8 cellular contexts compared by ENCODE assay signal in the genomic region with DNA sequence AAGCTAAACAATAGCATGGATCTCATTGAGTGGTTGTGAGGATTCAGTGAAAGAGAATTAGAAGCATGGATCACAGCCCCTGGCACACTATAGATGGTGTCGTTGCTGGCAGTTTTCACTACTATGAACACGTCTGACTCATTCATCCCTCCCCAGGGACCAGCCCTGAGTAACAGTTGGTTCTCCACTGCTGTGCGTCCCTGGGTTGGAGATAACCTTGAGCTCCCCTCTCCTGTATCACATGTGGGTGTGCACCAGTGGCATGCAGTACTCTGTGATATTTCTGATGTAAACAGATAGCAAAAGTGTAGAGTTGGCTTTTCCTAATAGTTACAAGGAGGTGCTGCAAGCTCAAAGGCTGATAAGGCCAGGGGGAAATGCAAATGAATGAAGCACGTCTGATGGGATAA. TPM values are rescaled to one million over a fixed set of nuclear protein-coding genes. Genes with fewer than 3 reads are reported as not detected.
DNase-seq lines count a peak whose midpoint lies in the region; ATAC-seq and TF ChIP-seq lines count a peak whose summit lies in the region.

No MANE protein-coding gene starts in this region.

- H3K9me3 Mint-ChIP-seq in WTC11 = peaks cover 5% of the 10 kb centered on the region; the same call in 1 of the 2 replicates
- no peaks in the 10 kb centered on the region for H3K9me3 Mint-ChIP-seq in activated CD8-positive, alpha-beta memory T cell treated with anti-CD3 and anti-CD28 coated beads, Interleukin-2, amount 10 ng/mL, durations not matched to agents 7 days and 5 days (ENCODE audit: low read depth)

- no peak for TF ChIP-seq POLR2A in gastroesophageal sphincter (IDR thresholded peaks at IDR 0.05)

- ATAC-seq in GM21576 (IDR thresholded peaks at IDR 0.05; ENCODE audit: unreplicated experiment) (peak; percentile 58), gastroesophageal sphincter (peak; percentile 27), WTC11 (no peak)
- no peak for ATAC-seq in activated CD8-positive, alpha-beta memory T cell treated with anti-CD3 and anti-CD28 coated beads, Interleukin-2, amount 10 ng/mL, durations not matched to agents 7 days and 5 days

- H3K4me1 ChIP-seq in gastroesophageal sphincter = peaks cover 0 to 49% (median 13%) of the 10 kb centered on the region in 3 donors

- H3K27me3 Mint-ChIP-seq in WTC11 (ENCODE audit: low read depth) = no peaks in the 10 kb centered on the region; the same call in 1 of the 2 replicates
- no peaks in the 10 kb centered on the region for H3K27me3 Mint-ChIP-seq in activated CD8-positive, alpha-beta memory T cell treated with anti-CD3 and anti-CD28 coated beads, Interleukin-2, amount 10 ng/mL, durations not matched to agents 7 days and 5 days

- POLR2A ChIA-PET in WTC11 (lab: Charles Lee) = interaction anchor here (0.6 kb wide), 1 partner anchor 524 kb away, joined by 3 read pairs; no protein-coding TSS in a partner anchor

- no peak for TF ChIP-seq CTCF in gastroesophageal sphincter (IDR thresholded peaks at IDR 0.05)
- TF ChIP-seq CTCF in WTC11 (IDR thresholded peaks at IDR 0.05) = no peak

- H3K27me3 ChIP-seq in gastroesophageal sphincter = no peaks in the 10 kb centered on the region

- 17 to 50% methylated on average over 1 to 2 of the region's 4 CpGs for WGBS in gastroesophageal sphincter (ENCODE audit: low coverage in 1 of 2), 2 donors

- H3K4me1 Mint-ChIP-seq in WTC11 = peaks cover 38% of the 10 kb centered on the region
- H3K4me1 Mint-ChIP-seq in activated CD8-positive, alpha-beta memory T cell treated with anti-CD3 and anti-CD28 coated beads, Interleukin-2, amount 10 ng/mL, durations not matched to agents 7 days and 5 days = peaks cover 43% of the 10 kb centered on the region

- peak overlapping the region in 1 of 4 donors; percentile 75 for H3K27ac ChIP-seq in gastroesophageal sphincter

- H3K4me3 ChIP-seq in gastroesophageal sphincter = no peak overlapping the region

- CTCF ChIA-PET in WTC11 (lab: Charles Lee) = no interaction called here
- CTCF ChIA-PET in activated CD8-positive, alpha-beta memory T cell treated with anti-CD3 and anti-CD28 coated beads, Interleukin-2, amount 10 ng/mL, durations not matched to agents 7 days and 5 days (lab: Charles Lee) = interaction anchor here (0.7 to 22.2 kb wide), 6 partner anchors 8 to 34 kb away, joined by 3 to 499 read pairs (median 4); no protein-coding TSS in a partner anchor

- no peaks in the 10 kb centered on the region for H3K36me3 Mint-ChIP-seq in WTC11
- no peaks in the 10 kb centered on the region for H3K36me3 Mint-ChIP-seq in activated CD8-positive, alpha-beta memory T cell treated with anti-CD3 and anti-CD28 coated beads, Interleukin-2, amount 10 ng/mL, durations not matched to agents 7 days and 5 days

- DNase-seq in EL (peak; percentile 24), NCI-H1694 (lab: John Stamatoyannopoulos, UW) (peak; percentile 11), WTC11 (ENCODE audit: low spot score) (no peak), globus pallidus (ENCODE audit: low spot score) (no peak), NOMO-1 (lab: John Stamatoyannopoulos, UW; ENCODE audit: unreplicated experiment in 2 of 2) (no peak)
- DNase-seq in activated CD8-positive, alpha-beta memory T cell treated with anti-CD3 and anti-CD28 coated beads, Interleukin-2, amount 10 ng/mL, durations not matched to agents 7 days and 5 days = no peak

- TF ChIP-seq EP300 in gastroesophageal sphincter (IDR thresholded peaks at IDR 0.05) = no peak

- H3K9me3 ChIP-seq in gastroesophageal sphincter = no peaks in the 10 kb centered on the region

- no peak overlapping the region for H3K4me3 Mint-ChIP-seq in WTC11
- H3K4me3 Mint-ChIP-seq in activated CD8-positive, alpha-beta memory T cell treated with anti-CD3 and anti-CD28 coated beads, Interleukin-2, amount 10 ng/mL, durations not matched to agents 7 days and 5 days = no peak overlapping the region

- H3K36me3 ChIP-seq in gastroesophageal sphincter = no peaks in the 10 kb centered on the region

- no peak overlapping the region for H3K27ac Mint-ChIP-seq in WTC11
- H3K27ac Mint-ChIP-seq in activated CD8-positive, alpha-beta memory T cell treated with anti-CD3 and anti-CD28 coated beads, Interleukin-2, amount 10 ng/mL, durations not matched to agents 7 days and 5 days = no peak overlapping the region

TF ChIP-seq in WTC11, 78 proteins besides CTCF, POLR2A, EP300 and RAD21:
- TF ChIP-seq, protein P1, sequence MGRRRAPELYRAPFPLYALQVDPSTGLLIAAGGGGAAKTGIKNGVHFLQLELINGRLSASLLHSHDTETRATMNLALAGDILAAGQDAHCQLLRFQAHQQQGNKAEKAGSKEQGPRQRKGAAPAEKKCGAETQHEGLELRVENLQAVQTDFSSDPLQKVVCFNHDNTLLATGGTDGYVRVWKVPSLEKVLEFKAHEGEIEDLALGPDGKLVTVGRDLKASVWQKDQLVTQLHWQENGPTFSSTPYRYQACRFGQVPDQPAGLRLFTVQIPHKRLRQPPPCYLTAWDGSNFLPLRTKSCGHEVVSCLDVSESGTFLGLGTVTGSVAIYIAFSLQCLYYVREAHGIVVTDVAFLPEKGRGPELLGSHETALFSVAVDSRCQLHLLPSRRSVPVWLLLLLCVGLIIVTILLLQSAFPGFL (CRISPR knock-in tag; IDR thresholded peaks at IDR 0.05; ENCODE audit: borderline replicate concordance) = no peak
- no peak for TF ChIP-seq RELA (CRISPR knock-in tag; IDR thresholded peaks at IDR 0.05; ENCODE audit: borderline replicate concordance)

RNA-seq across cellular contexts. Expression of a gene that starts 8.8 kb away (rescaled TPM):
- total RNA-seq in gastroesophageal sphincter (10 to 100 TPM in 1 of 4 donors, 1 to 10 TPM in 3; 5.5 to 17.0 (median 8.3) TPM), WTC11 (2021) (0.37 to 0.73 TPM (median 0.72 TPM) in 3 replicates)
- 100 to 1,000 TPM; 393 to 419 TPM for total RNA-seq in activated CD8-positive, alpha-beta memory T cell treated with anti-CD3 and anti-CD28 coated beads, Interleukin-2, amount 10 ng/mL, durations not matched to agents 7 days and 5 days

Comparison
In these comparisons a context has a peak if more than half of its experiments do, and no peak if none do; other contexts are left out.
1. DNase-seq: peak in EL (single experiment) and NCI-H1694 (single experiment); none in WTC11 (single experiment), globus pallidus (single experiment), NOMO-1 (0 of 2) and activated CD8-positive, alpha-beta memory T cell treated with anti-CD3 and anti-CD28 coated beads, Interleukin-2, amount 10 ng/mL, durations not matched to agents 7 days and 5 days (single experiment).
2. ATAC-seq: peak in GM21576 (single experiment) and gastroesophageal sphincter (single experiment); none in WTC11 (single experiment) and activated CD8-positive, alpha-beta memory T cell treated with anti-CD3 and anti-CD28 coated beads, Interleukin-2, amount 10 ng/mL, durations not matched to agents 7 days and 5 days (single experiment).
3. RNA of a gene that starts 8.8 kb away (total RNA-seq): 393 to 419 TPM in activated CD8-positive, alpha-beta memory T cell treated with anti-CD3 and anti-CD28 coated beads, Interleukin-2, amount 10 ng/mL, durations not matched to agents 7 days and 5 days; 5.5 to 17.0 TPM in gastroesophageal sphincter and 0.37 to 0.73 TPM in WTC11; every median in the first group is over 10 times any median in the second.